8 cellular contexts compared by ENCODE assay signal in the genomic region with DNA sequence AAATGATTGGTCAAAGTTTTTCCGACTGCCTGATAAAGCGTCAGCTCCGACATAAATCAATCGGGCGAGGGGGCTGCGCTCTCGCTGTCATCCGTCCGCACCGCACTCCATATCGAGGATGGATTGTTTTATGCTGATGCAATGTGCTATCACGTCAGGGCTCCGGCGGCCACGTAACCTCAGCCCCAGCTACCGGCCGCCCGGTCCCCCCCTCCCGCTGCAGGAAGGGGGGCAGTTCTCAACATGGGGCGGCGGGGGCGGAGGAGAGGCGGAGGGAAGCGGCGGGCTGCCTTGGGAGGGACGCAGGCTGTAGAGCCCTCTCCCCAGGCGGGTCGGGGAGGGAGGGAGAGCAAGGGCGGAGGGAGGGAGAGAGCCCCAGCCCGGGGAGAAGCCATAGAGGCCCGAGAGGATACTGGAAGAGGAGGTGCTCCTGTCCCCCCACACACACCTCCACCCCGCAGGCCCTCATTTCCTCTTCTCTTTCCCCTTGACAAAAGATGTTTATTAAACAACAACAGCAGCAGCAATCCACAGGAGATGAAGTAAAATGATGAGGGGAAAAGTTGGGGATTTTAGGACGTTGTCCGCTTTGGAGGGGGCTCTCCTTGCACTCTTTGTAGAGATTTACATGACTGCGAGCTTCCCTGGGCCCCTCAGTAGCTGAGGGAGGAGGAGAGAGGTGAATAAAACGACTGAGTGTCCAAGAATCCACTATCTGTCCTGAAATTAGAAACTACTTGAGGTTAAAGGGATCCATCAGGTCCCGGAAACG.
DNase-seq lines count a peak whose midpoint lies in the region; ATAC-seq lines count a peak whose summit lies in the region.

No MANE protein-coding gene starts in this region.

- peak overlapping the region; percentile 56 for H3K9ac ChIP-seq in SK-N-MC (ENCODE audit: insufficient read length)

- DNase-seq in NCI-H146 (lab: John Stamatoyannopoulos, UW): peak; percentile 28
- DNase-seq in NCI-H146 treated with DMSO at 0.1 percent for 48 hours (lab: John Stamatoyannopoulos, UW; ENCODE audit: unreplicated experiment): no peak
- DNase-seq in SK-N-MC (ENCODE audit: low read depth, low spot score): no peak
- DNase-seq in effector memory CD8-positive, alpha-beta T cell: peak in 2 of 3 experiments; percentile 39 to 50
- DNase-seq in stimulated activated CD4-positive, alpha-beta T cell treated with anti-CD3 and anti-CD28 coated beads, Interleukin-15, amount 100 ng/mL, for 24 hours: peak; percentile 63
- DNase-seq in CD1c-positive myeloid dendritic cell (ENCODE audit: extremely low spot score): no peak

- H3K4me3 ChIP-seq in SK-N-MC: peak overlapping the region; percentile 90

- peaks cover 89 to 99% of the 10 kb centered on the region in 2 donors for H3K27me3 Mint-ChIP-seq in effector memory CD8-positive, alpha-beta T cell

- H3K36me3 ChIP-seq in SK-N-MC (ENCODE audit: insufficient read depth, low read length): no peaks in the 10 kb centered on the region

- peak; percentile 70 for ATAC-seq in effector memory CD8-positive, alpha-beta T cell (replicated peaks)
- ATAC-seq in GM18873 (IDR thresholded peaks at IDR 0.05; ENCODE audit: low FRiP score, unreplicated experiment) (no peak), HG02885 (IDR thresholded peaks at IDR 0.05; ENCODE audit: poor library complexity, unreplicated experiment) (no peak)

- no peak overlapping the region for H3K27ac ChIP-seq in SK-N-MC

- H3K9me3 ChIP-seq in SK-N-MC (ENCODE audit: low read depth, low read length): no peaks in the 10 kb centered on the region

- peaks cover 10 to 16% of the 10 kb centered on the region in 2 donors for H3K4me1 Mint-ChIP-seq in effector memory CD8-positive, alpha-beta T cell (ENCODE audit: low read depth in 2 of 2)

- no peaks in the 10 kb centered on the region for H3K9me3 Mint-ChIP-seq in effector memory CD8-positive, alpha-beta T cell

- H3K27ac Mint-ChIP-seq in effector memory CD8-positive, alpha-beta T cell: peak overlapping the region; percentile 57 to 81

- peaks cover 5% of the 10 kb centered on the region for H3K36me3 Mint-ChIP-seq in effector memory CD8-positive, alpha-beta T cell (ENCODE audit: insufficient read depth)

- H3K4me3 Mint-ChIP-seq in effector memory CD8-positive, alpha-beta T cell: peak overlapping the region; percentile 78 to 88

Comparison
In these comparisons a context has a peak if more than half of its experiments do, and no peak if none do; other contexts are left out.
1. DNase-seq: peak in NCI-H146 (single experiment), effector memory CD8-positive, alpha-beta T cell (2 of 3) and stimulated activated CD4-positive, alpha-beta T cell treated with anti-CD3 and anti-CD28 coated beads, Interleukin-15, amount 100 ng/mL, for 24 hours (single experiment); none in NCI-H146 treated with DMSO at 0.1 percent for 48 hours (single experiment), SK-N-MC (single experiment) and CD1c-positive myeloid dendritic cell (single experiment).